Comparison of ENCODE assay signal across 7 cellular contexts in genomic region chr17:1109606-1110523, GRCh38.
A peak's percentile ranks its signal among the peaks of the same experiment; 100 is the strongest.
DNase-seq lines count a peak whose midpoint lies in the region; ATAC-seq and TF ChIP-seq lines count a peak whose summit lies in the region.

No MANE protein-coding gene starts in this region.

- ATAC-seq in gastroesophageal sphincter (peak; percentile 9), HG03565 (IDR thresholded peaks at IDR 0.05; ENCODE audit: unreplicated experiment) (no peak)

- CTCF ChIA-PET in activated CD4-positive, alpha-beta memory T cell treated with anti-CD3 and anti-CD28 coated beads, Interleukin-2, amount 10 ng/mL, durations not matched to agents 7 days and 5 days (lab: Charles Lee): interaction anchor here (0.6 to 1.3 kb wide), 4 partner anchors 13 to 78 kb away, joined by 3 to 5 read pairs (median 3); no protein-coding TSS in a partner anchor

- H3K27ac ChIP-seq in gastroesophageal sphincter (peak overlapping the region; percentile 82 to 97 (median 92)), parathyroid adenoma (peak overlapping the region; percentile 84)

- H3K4me3 ChIP-seq in gastroesophageal sphincter (peak overlapping the region; percentile 75 to 84), parathyroid adenoma (ENCODE audit: low read depth, low read length) (peak overlapping the region; percentile 49)

- peaks cover 5 to 78% (median 55%) of the 10 kb centered on the region in 3 donors for H3K4me1 ChIP-seq in gastroesophageal sphincter
- H3K4me1 ChIP-seq in parathyroid adenoma: peaks cover 13% of the 10 kb centered on the region

- H3K27me3 Mint-ChIP-seq in activated CD4-positive, alpha-beta memory T cell treated with anti-CD3 and anti-CD28 coated beads, Interleukin-2, amount 10 ng/mL, durations not matched to agents 7 days and 5 days: no peaks in the 10 kb centered on the region

- POLR2A ChIA-PET in activated CD4-positive, alpha-beta memory T cell treated with anti-CD3 and anti-CD28 coated beads, Interleukin-2, amount 10 ng/mL, durations not matched to agents 7 days and 5 days (lab: Charles Lee): interaction anchor here (0.7 to 3.1 kb wide), 3 partner anchors 13 to 406 kb away, joined by 3 to 11 read pairs (median 4); partner anchors contain the start of gene INPP5K

- H3K4me3 Mint-ChIP-seq in activated CD4-positive, alpha-beta memory T cell treated with anti-CD3 and anti-CD28 coated beads, Interleukin-2, amount 10 ng/mL, durations not matched to agents 7 days and 5 days: peak overlapping the region; percentile 85

- peak in 1 of 2 donors; percentile 14 for TF ChIP-seq POLR2A in gastroesophageal sphincter (IDR thresholded peaks at IDR 0.05)

- DNase-seq in GM13977 (ENCODE audit: low spot score) (peak; percentile 65), HT1080 (ENCODE audit: low read depth) (peak; percentile 20), cerebellar cortex (ENCODE audit: low spot score) (no peak)
- no peak for DNase-seq in activated CD4-positive, alpha-beta memory T cell treated with anti-CD3 and anti-CD28 coated beads, Interleukin-2, amount 10 ng/mL, durations not matched to agents 7 days and 5 days

- peak overlapping the region; percentile 87 for H3K9ac ChIP-seq in parathyroid adenoma

- peaks cover 59% of the 10 kb centered on the region for H3K4me1 Mint-ChIP-seq in activated CD4-positive, alpha-beta memory T cell treated with anti-CD3 and anti-CD28 coated beads, Interleukin-2, amount 10 ng/mL, durations not matched to agents 7 days and 5 days

- peak overlapping the region; percentile 81 for H3K27ac Mint-ChIP-seq in activated CD4-positive, alpha-beta memory T cell treated with anti-CD3 and anti-CD28 coated beads, Interleukin-2, amount 10 ng/mL, durations not matched to agents 7 days and 5 days

- peaks cover 16% of the 10 kb centered on the region for H3K36me3 Mint-ChIP-seq in activated CD4-positive, alpha-beta memory T cell treated with anti-CD3 and anti-CD28 coated beads, Interleukin-2, amount 10 ng/mL, durations not matched to agents 7 days and 5 days (ENCODE audit: low read depth)

- H3K36me3 ChIP-seq in gastroesophageal sphincter (no peaks in the 10 kb centered on the region), parathyroid adenoma (ENCODE audit: control insufficient read depth, insufficient read depth, low read length) (no peaks in the 10 kb centered on the region)

- H3K27me3 ChIP-seq in gastroesophageal sphincter (no peaks in the 10 kb centered on the region), parathyroid adenoma (ENCODE audit: control insufficient read depth, insufficient read depth, low read length) (no peaks in the 10 kb centered on the region)

- TF ChIP-seq CTCF in GM13977 (IDR thresholded peaks at IDR 0.05; ENCODE audit: extremely low read depth, insufficient read depth, missing control alignments) (no peak), gastroesophageal sphincter (IDR thresholded peaks at IDR 0.05) (peak in 2 of 4 experiments; percentile 14 to 28), parathyroid adenoma (IDR thresholded peaks at IDR 0.05) (no peak)

- H3K4me2 ChIP-seq in parathyroid adenoma (ENCODE audit: low read length): peak overlapping the region; percentile 91

- peak overlapping the region; percentile 98 for H2AFZ ChIP-seq in parathyroid adenoma

- WGBS in gastroesophageal sphincter (ENCODE audit: low coverage in 1 of 2), 2 donors: 52% methylated on average over 5 of the region's 33 CpGs; no CpG with 5 or more reads in 1 of the 2 donors

- no peaks in the 10 kb centered on the region for H3K9me3 Mint-ChIP-seq in activated CD4-positive, alpha-beta memory T cell treated with anti-CD3 and anti-CD28 coated beads, Interleukin-2, amount 10 ng/mL, durations not matched to agents 7 days and 5 days

- in situ Hi-C loops in GM13977 (cut with MboI; ENCODE audit: low pct_unique_long_range_greater_than_20kb, low sequenced_read_pairs, unreplicated experiment): loop anchor here (25.0 kb wide), 1 partner anchor 227 kb away; no protein-coding TSS in a partner anchor

- no peak for TF ChIP-seq EP300 in gastroesophageal sphincter (IDR thresholded peaks at IDR 0.05)

- H3K9me3 ChIP-seq in gastroesophageal sphincter (no peaks in the 10 kb centered on the region), parathyroid adenoma (ENCODE audit: control insufficient read depth, low read length) (no peaks in the 10 kb centered on the region)

- H3K79me2 ChIP-seq in parathyroid adenoma: no peaks in the 10 kb centered on the region

Comparison
In these comparisons a context has a peak if more than half of its experiments do, and no peak if none do; other contexts are left out.
1. DNase-seq: peak in GM13977 (single experiment) and HT1080 (single experiment); none in activated CD4-positive, alpha-beta memory T cell treated with anti-CD3 and anti-CD28 coated beads, Interleukin-2, amount 10 ng/mL, durations not matched to agents 7 days and 5 days (single experiment) and cerebellar cortex (single experiment).